ENCODE assay signal across 18 cellular contexts in the genomic region with DNA sequence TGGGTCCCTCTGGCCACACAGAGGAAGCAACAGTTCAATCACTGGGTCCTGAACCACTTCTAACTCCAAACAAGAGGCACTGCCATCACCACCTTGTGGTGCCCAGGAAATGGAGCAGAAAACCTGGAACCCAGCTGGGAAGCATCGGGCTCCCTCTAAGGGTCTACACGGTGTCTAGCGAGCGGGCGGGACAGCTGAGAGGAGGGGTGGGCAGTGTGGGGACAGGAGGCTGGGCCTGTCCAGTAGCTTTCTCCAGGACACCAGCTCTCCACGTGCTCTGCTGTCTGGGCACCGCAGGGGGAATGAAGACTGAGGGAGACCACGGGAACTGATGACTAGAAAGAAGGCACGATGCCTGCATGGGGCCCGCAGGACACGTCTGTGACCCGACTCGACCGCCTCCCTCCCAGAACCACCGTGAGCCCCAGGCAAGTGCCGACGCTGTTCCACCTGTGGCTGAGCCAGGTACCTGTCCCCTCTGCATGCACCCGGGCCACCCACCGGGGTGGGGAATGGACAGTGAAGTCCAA.
"Had no signal": no experiment of that assay in that cellular context is flagged by ENCODE, and none has a peak within 500 bp of the region (broad histone marks: within the 10 kb centered on the region; RNA-seq: fewer than 3 reads in every experiment).

No MANE protein-coding gene starts in this region.

- H3K4me1 ChIP-seq: parathyroid adenoma, psoas muscle, right lobe of liver, testis had no signal

- H3K9ac ChIP-seq: parathyroid adenoma had no signal

- H2AFZ ChIP-seq: parathyroid adenoma had no signal

- DNase-seq: effector CD4-positive, alpha-beta T cell; foreskin melanocyte; heart left ventricle; hippocampal formation; left colon; mesendoderm; naive B cell; psoas muscle; retina; right lobe of liver; stimulated activated CD4-positive, alpha-beta T cell treated with anti-CD3 and anti-CD28 coated beads, Interleukin-2, amount 100 ng/mL, for 24 hours; stimulated activated CD4-positive, alpha-beta T cell treated with anti-CD3 and anti-CD28 coated beads, Interleukin-4, amount 100 ng/mL, for 4 hours; stimulated activated naive B cell treated with anti-CD40 and anti-IgM and Interleukin-4, amounts not matched to agents 10 μg/mL and 1 μg/mL and 100 μg/mL, for 72 hours; stimulated activated naive CD8-positive, alpha-beta T cell treated with anti-CD3 and anti-CD28 coated beads, Interleukin-15, amount 100 ng/mL, for 72 hours; testis had no signal

- H3K79me2 ChIP-seq: parathyroid adenoma had no signal

- ATAC-seq: left colon; psoas muscle; stimulated activated naive CD8-positive, alpha-beta T cell treated with anti-CD3 and anti-CD28 coated beads, Interleukin-15, amount 100 ng/mL, for 72 hours had no signal

- H3K27ac ChIP-seq: coronary artery, heart left ventricle, parathyroid adenoma, psoas muscle, right lobe of liver, testis, tibial nerve had no signal

- H3K27me3 ChIP-seq: heart left ventricle, right lobe of liver, testis, tibial nerve had no signal

- H3K4me3 ChIP-seq: coronary artery, heart left ventricle, psoas muscle, right lobe of liver, testis, tibial nerve had no signal

- H3K36me3 ChIP-seq: right lobe of liver had no signal

- H3K9me3 ChIP-seq: heart left ventricle, psoas muscle, right lobe of liver, testis, tibial nerve had no signal
